ENCODE assay signal across 14 cellular contexts in genomic region chr5:143679777-143680176, GRCh38.
DNase-seq lines count a peak whose midpoint lies in the region; TF ChIP-seq lines count a peak whose summit lies in the region.
"Had no signal": no experiment of that assay in that cellular context is flagged by ENCODE, and none has a peak within 500 bp of the region (broad histone marks: within the 10 kb centered on the region; RNA-seq: fewer than 3 reads in every experiment).

No MANE protein-coding gene starts in this region.

- TF ChIP-seq CTCF in osteocyte (IDR thresholded peaks at IDR 0.05) (no peak), GM20000 (IDR thresholded peaks at IDR 0.05; ENCODE audit: extremely low read depth, missing control alignments) (no peak), testis (IDR thresholded peaks at IDR 0.05) (no peak)

- H3K27me3 Mint-ChIP-seq in osteocyte (ENCODE audit: unreplicated experiment): no peaks in the 10 kb centered on the region
- H3K27me3 Mint-ChIP-seq: memory B cell had no signal

- intact Hi-C loops in testis (cut with DNase I; ENCODE audit: low total_unique reads): no loop called here

- no peak overlapping the region for H3K27ac ChIP-seq in testis

- no peaks in the 10 kb centered on the region for H3K9me3 ChIP-seq in testis
- H3K9me3 ChIP-seq: heart right ventricle had no signal

- H3K36me3 ChIP-seq in testis (ENCODE audit: low read depth, missing control alignments): no peaks in the 10 kb centered on the region
- H3K36me3 ChIP-seq: heart right ventricle had no signal

- no peak for TF ChIP-seq POLR2A in testis (IDR thresholded peaks at IDR 0.05)

- peak; percentile 11 for DNase-seq in NCI-H345 (lab: John Stamatoyannopoulos, UW)
- no peak for DNase-seq in NCI-H345 treated with DMSO at 0.1 percent for 48 hours (lab: John Stamatoyannopoulos, UW; ENCODE audit: unreplicated experiment)
- DNase-seq in HS-5 (ENCODE audit: low read depth): peak; percentile 30
- DNase-seq in astrocyte of the hippocampus (ENCODE audit: low read depth, low spot score): peak; percentile 34
- no peak for DNase-seq in osteocyte (ENCODE audit: extremely low spot score, unreplicated experiment)
- no peak for DNase-seq in NCI-H2227 treated with DMSO at 0.1 percent for 48 hours (lab: John Stamatoyannopoulos, UW)
- DNase-seq in GM20000 (ENCODE audit: low spot score): no peak
- no peak for DNase-seq in testis
- DNase-seq: 8988T; activated CD4-positive, alpha-beta T cell treated with anti-CD3 and anti-CD28 coated beads, Interleukin-2, amount 50 U/mL, for 4 hours; DMS153; heart right ventricle; nucleus accumbens had no signal

- H3K4me1 Mint-ChIP-seq in osteocyte (ENCODE audit: unreplicated experiment): peaks cover 47% of the 10 kb centered on the region

- H3K4me3 Mint-ChIP-seq in osteocyte (ENCODE audit: unreplicated experiment): no peak overlapping the region
- H3K4me3 Mint-ChIP-seq: memory B cell had no signal

- no peaks in the 10 kb centered on the region for H3K36me3 Mint-ChIP-seq in osteocyte (ENCODE audit: unreplicated experiment)
- H3K36me3 Mint-ChIP-seq: memory B cell had no signal

- H3K9me3 Mint-ChIP-seq in osteocyte (ENCODE audit: unreplicated experiment): no peaks in the 10 kb centered on the region
- H3K9me3 Mint-ChIP-seq: memory B cell had no signal

- H3K4me1 ChIP-seq in testis: no peaks in the 10 kb centered on the region

- WGBS in testis, 2 donors: 79 to 100% methylated on average over 1 of the region's 1 CpG

- no peak overlapping the region for H3K4me3 ChIP-seq in testis
- H3K4me3 ChIP-seq: heart right ventricle had no signal

- H3K27ac Mint-ChIP-seq in osteocyte (ENCODE audit: unreplicated experiment): peak overlapping the region; percentile 10
- H3K27ac Mint-ChIP-seq: memory B cell had no signal

- no peaks in the 10 kb centered on the region for H3K27me3 ChIP-seq in testis
- H3K27me3 ChIP-seq: heart right ventricle had no signal

Comparison
In these comparisons a context has a peak if more than half of its experiments do, and no peak if none do; other contexts are left out.
1. DNase-seq: peak in NCI-H345 (single experiment), HS-5 (single experiment) and astrocyte of the hippocampus (single experiment); none in NCI-H345 treated with DMSO at 0.1 percent for 48 hours (single experiment), osteocyte (single experiment), NCI-H2227 treated with DMSO at 0.1 percent for 48 hours (single experiment), GM20000 (single experiment) and testis (single experiment).